9 cellular contexts compared by ENCODE assay signal in genomic region chr9:70257512-70257911, GRCh38. TPM values are rescaled to one million over a fixed set of nuclear protein-coding genes. Genes with fewer than 3 reads are reported as not detected.
DNase-seq lines count a peak whose midpoint lies in the region; ATAC-seq and TF ChIP-seq lines count a peak whose summit lies in the region.
"Had no signal": no experiment of that assay in that cellular context is flagged by ENCODE, and none has a peak within 500 bp of the region (broad histone marks: within the 10 kb centered on the region; RNA-seq: fewer than 3 reads in every experiment).

No MANE protein-coding gene starts in this region.

- no peak for TF ChIP-seq POLR2A in GM18505 (IDR thresholded peaks at IDR 0.05; ENCODE audit: borderline replicate concordance, extremely low read depth, insufficient read depth, insufficient read length)

- H3K4me1 ChIP-seq in subcutaneous abdominal adipose tissue (ENCODE audit: control insufficient read depth in 5 of 5, insufficient read depth in 5 of 5, low read length in 5 of 5) = peaks cover 0 to 34% (median 30%) of the 10 kb centered on the region in 5 donors

- no peak overlapping the region for H3K27ac ChIP-seq in subcutaneous abdominal adipose tissue (ENCODE audit: low read depth, low read length)

- H3K4me3 ChIP-seq in kidney epithelial cell (ENCODE audit: low read depth, low read length) = peak overlapping the region; percentile 6
- H3K4me3 ChIP-seq in subcutaneous abdominal adipose tissue (ENCODE audit: low read depth in 1 of 5, low read length in 5 of 5) = peak overlapping the region in 3 of 5 donors; percentile 85 to 96 (median 95)

- H3K9me3 ChIP-seq in subcutaneous abdominal adipose tissue (ENCODE audit: control insufficient read depth in 5 of 5, low read length in 5 of 5) = no peaks in the 10 kb centered on the region

- peaks cover 29% of the 10 kb centered on the region for H3K36me3 Mint-ChIP-seq in T-helper 1 cell treated with Interleukin-12 subunit alpha and Interleukin-12 subunit beta and Interleukin-4 antibody, amounts not matched to agents 30 μg/mL and 1 μg/mL, for 36 hours (ENCODE audit: low read depth)
- peaks cover 36 to 45% of the 10 kb centered on the region in 2 donors for H3K36me3 Mint-ChIP-seq in activated naive CD4-positive, alpha-beta T cell treated with anti-CD3 and anti-CD28 coated beads, Interleukin-2, amount 50 U/mL, for 72 hours

- H3K9me3 Mint-ChIP-seq in T-helper 1 cell treated with Interleukin-12 subunit alpha and Interleukin-12 subunit beta and Interleukin-4 antibody, amounts not matched to agents 30 μg/mL and 1 μg/mL, for 36 hours = no peaks in the 10 kb centered on the region
- H3K9me3 Mint-ChIP-seq in activated naive CD4-positive, alpha-beta T cell treated with anti-CD3 and anti-CD28 coated beads, Interleukin-2, amount 50 U/mL, for 72 hours = no peaks in the 10 kb centered on the region

- H3K27me3 ChIP-seq in kidney epithelial cell (ENCODE audit: control insufficient read depth, insufficient read depth, low read length) = no peaks in the 10 kb centered on the region
- no peaks in the 10 kb centered on the region for H3K27me3 ChIP-seq in subcutaneous abdominal adipose tissue (ENCODE audit: control insufficient read depth in 5 of 5, insufficient read depth in 4 of 5, low read length in 5 of 5)

- H3K4me3 Mint-ChIP-seq in T-helper 1 cell treated with Interleukin-12 subunit alpha and Interleukin-12 subunit beta and Interleukin-4 antibody, amounts not matched to agents 30 μg/mL and 1 μg/mL, for 36 hours = peak overlapping the region; percentile 36

- H3K9ac ChIP-seq in subcutaneous abdominal adipose tissue (ENCODE audit: low read length in 5 of 5) = peak overlapping the region in 2 of 5 donors; percentile 91 to 97

- ATAC-seq in activated naive CD4-positive, alpha-beta T cell treated with anti-CD3 and anti-CD28 coated beads, Interleukin-2, amount 50 U/mL, for 72 hours = no peak
- no peak for ATAC-seq in GM18505 (IDR thresholded peaks at IDR 0.05; ENCODE audit: unreplicated experiment)

- H3K27ac Mint-ChIP-seq in T-helper 1 cell treated with Interleukin-12 subunit alpha and Interleukin-12 subunit beta and Interleukin-4 antibody, amounts not matched to agents 30 μg/mL and 1 μg/mL, for 36 hours = peak overlapping the region; percentile 90
- peak overlapping the region; percentile 61 to 95 for H3K27ac Mint-ChIP-seq in activated naive CD4-positive, alpha-beta T cell treated with anti-CD3 and anti-CD28 coated beads, Interleukin-2, amount 50 U/mL, for 72 hours

- H3K4me1 Mint-ChIP-seq in T-helper 1 cell treated with Interleukin-12 subunit alpha and Interleukin-12 subunit beta and Interleukin-4 antibody, amounts not matched to agents 30 μg/mL and 1 μg/mL, for 36 hours (ENCODE audit: low read depth) = peaks cover 37% of the 10 kb centered on the region

- no peak for TF ChIP-seq CTCF in kidney epithelial cell (IDR thresholded peaks at IDR 0.05; ENCODE audit: insufficient read depth, low read length, poor library complexity, severe bottlenecking)

- H3K36me3 ChIP-seq in kidney epithelial cell (ENCODE audit: control insufficient read depth, insufficient read depth, low read length) = peaks cover 1% of the 10 kb centered on the region
- H3K36me3 ChIP-seq in subcutaneous abdominal adipose tissue (ENCODE audit: control insufficient read depth in 5 of 5, insufficient read depth in 5 of 5, low read length in 5 of 5) = peaks cover 0 to 11% (median 5%) of the 10 kb centered on the region in 5 donors

- H3K27me3 Mint-ChIP-seq in T-helper 1 cell treated with Interleukin-12 subunit alpha and Interleukin-12 subunit beta and Interleukin-4 antibody, amounts not matched to agents 30 μg/mL and 1 μg/mL, for 36 hours (ENCODE audit: low read depth) = peaks cover 17% of the 10 kb centered on the region

- DNase-seq in T-helper 1 cell (no peak), kidney epithelial cell (ENCODE audit: low read depth) (no peak), Ammon's horn (ENCODE audit: low spot score) (no peak)
- DNase-seq in activated naive CD4-positive, alpha-beta T cell treated with anti-CD3 and anti-CD28 coated beads, Interleukin-2, amount 50 U/mL, for 72 hours (ENCODE audit: low spot score in 2 of 2) = no peak
- no peak for DNase-seq in effector CD8-positive, alpha-beta T cell (lab: John Stamatoyannopoulos, UW)
- DNase-seq: activated CD8-positive, alpha-beta memory T cell treated with anti-CD3 and anti-CD28 coated beads, Interleukin-2, amount 50 U/mL, for 48 hours had no signal

RNA-seq across cellular contexts. Expression of gene SMC5, which starts 1.3 kb away (rescaled TPM):
- 10 to 100 TPM; 39.8 to 45.7 TPM for total RNA-seq in activated naive CD4-positive, alpha-beta T cell treated with anti-CD3 and anti-CD28 coated beads, Interleukin-2, amount 50 U/mL, for 72 hours
- total RNA-seq in kidney epithelial cell = 20.8 and 25.4 TPM in 2 replicates
